Comparison of ENCODE assay signal across 22 cellular contexts in genomic region chr20:36794116-36794474, GRCh38.
"Had no signal": no experiment of that assay in that cellular context is flagged by ENCODE, and none has a peak within 500 bp of the region (broad histone marks: within the 10 kb centered on the region; RNA-seq: fewer than 3 reads in every experiment).

No MANE protein-coding gene starts in this region.

- ATAC-seq: effector memory CD8-positive, alpha-beta T cell; gastroesophageal sphincter; left colon; naive thymus-derived CD8-positive, alpha-beta T cell; stimulated activated naive B cell treated with anti-CD40 and anti-IgM and Interleukin-4, amounts not matched to agents 10 μg/mL and 1 μg/mL and 100 μg/mL, for 72 hours; stimulated activated naive CD8-positive, alpha-beta T cell treated with anti-CD3 and anti-CD28 coated beads, Interleukin-15, amount 100 ng/mL, for 72 hours had no signal

- FAIRE-seq: colon, keratinocyte had no signal

- H3K9me3 ChIP-seq: esophagus squamous epithelium, gastroesophageal sphincter, psoas muscle, right lobe of liver, testis, tibial nerve had no signal

- DNase-seq: cerebellar nuclear complex; effector memory CD8-positive, alpha-beta T cell; esophagus squamous epithelium; foreskin fibroblast; glutamatergic neuron; left colon; naive thymus-derived CD8-positive, alpha-beta T cell; nucleus accumbens; psoas muscle; retina; right lobe of liver; stimulated activated CD4-positive, alpha-beta T cell treated with anti-CD3 and anti-CD28 coated beads, Interleukin-4, amount 100 ng/mL, for 24 hours; stimulated activated naive B cell treated with anti-CD40 and anti-IgM and Interleukin-4, amounts not matched to agents 10 μg/mL and 1 μg/mL and 100 μg/mL, for 72 hours; stimulated activated naive CD8-positive, alpha-beta T cell treated with anti-CD3 and anti-CD28 coated beads, Interleukin-15, amount 100 ng/mL, for 72 hours; testis had no signal

- H3K27ac ChIP-seq: epithelial cell of prostate, esophagus squamous epithelium, gastroesophageal sphincter, psoas muscle, right lobe of liver, testis, tibial nerve had no signal

- H3K4me1 Mint-ChIP-seq: neural crest cell; stimulated activated naive CD8-positive, alpha-beta T cell treated with anti-CD3 and anti-CD28 coated beads, Interleukin-15, amount 100 ng/mL, for 72 hours had no signal

- H3K27ac Mint-ChIP-seq: dendritic cell treated with granulocyte-macrophage colony-stimulating factor and Interleukin-4, amounts not matched to agents 40 ng/mL and 50 ng/mL, for 4 days; effector memory CD8-positive, alpha-beta T cell; naive thymus-derived CD8-positive, alpha-beta T cell; stimulated activated naive B cell treated with anti-CD40 and anti-IgM and Interleukin-4, amounts not matched to agents 10 μg/mL and 1 μg/mL and 100 μg/mL, for 72 hours; stimulated activated naive CD8-positive, alpha-beta T cell treated with anti-CD3 and anti-CD28 coated beads, Interleukin-15, amount 100 ng/mL, for 72 hours had no signal

- H3K9me3 Mint-ChIP-seq: dendritic cell treated with granulocyte-macrophage colony-stimulating factor and Interleukin-4, amounts not matched to agents 40 ng/mL and 50 ng/mL, for 4 days; effector memory CD8-positive, alpha-beta T cell; naive thymus-derived CD8-positive, alpha-beta T cell; neural crest cell; stimulated activated naive B cell treated with anti-CD40 and anti-IgM and Interleukin-4, amounts not matched to agents 10 μg/mL and 1 μg/mL and 100 μg/mL, for 72 hours; stimulated activated naive CD8-positive, alpha-beta T cell treated with anti-CD3 and anti-CD28 coated beads, Interleukin-15, amount 100 ng/mL, for 72 hours had no signal

- H3K36me3 ChIP-seq: right lobe of liver had no signal

- H3K4me3 ChIP-seq: esophagus squamous epithelium, gastroesophageal sphincter, psoas muscle, right lobe of liver, testis, tibial nerve had no signal

- H3K4me1 ChIP-seq: psoas muscle, right lobe of liver, testis had no signal

- H3K27me3 Mint-ChIP-seq: dendritic cell treated with granulocyte-macrophage colony-stimulating factor and Interleukin-4, amounts not matched to agents 40 ng/mL and 50 ng/mL, for 4 days; effector memory CD8-positive, alpha-beta T cell; naive thymus-derived CD8-positive, alpha-beta T cell; stimulated activated naive B cell treated with anti-CD40 and anti-IgM and Interleukin-4, amounts not matched to agents 10 μg/mL and 1 μg/mL and 100 μg/mL, for 72 hours; stimulated activated naive CD8-positive, alpha-beta T cell treated with anti-CD3 and anti-CD28 coated beads, Interleukin-15, amount 100 ng/mL, for 72 hours had no signal

- H3K27me3 ChIP-seq: esophagus squamous epithelium, gastroesophageal sphincter, right lobe of liver, testis, tibial nerve had no signal

- H3K4me3 Mint-ChIP-seq: dendritic cell treated with granulocyte-macrophage colony-stimulating factor and Interleukin-4, amounts not matched to agents 40 ng/mL and 50 ng/mL, for 4 days; effector memory CD8-positive, alpha-beta T cell; naive thymus-derived CD8-positive, alpha-beta T cell; neural crest cell; stimulated activated naive B cell treated with anti-CD40 and anti-IgM and Interleukin-4, amounts not matched to agents 10 μg/mL and 1 μg/mL and 100 μg/mL, for 72 hours; stimulated activated naive CD8-positive, alpha-beta T cell treated with anti-CD3 and anti-CD28 coated beads, Interleukin-15, amount 100 ng/mL, for 72 hours had no signal
